ENCODE assay signal across 11 cellular contexts in genomic region chr18:24187689-24188088, GRCh38. TPM values are rescaled to one million over a fixed set of nuclear protein-coding genes. Genes with fewer than 3 reads are reported as not detected.
"Had no signal": no experiment of that assay in that cellular context is flagged by ENCODE, and none has a peak within 500 bp of the region (broad histone marks: within the 10 kb centered on the region; RNA-seq: fewer than 3 reads in every experiment).

No MANE protein-coding gene starts in this region.

- H3K27me3 ChIP-seq: colonic mucosa, sigmoid colon, thyroid gland had no signal

- H3K36me3 ChIP-seq: colonic mucosa, thyroid gland, WERI-Rb-1 had no signal

- DNase-seq: activated CD4-positive, alpha-beta T cell treated with anti-CD3 and anti-CD28 coated beads for 1 hour; activated CD4-positive, alpha-beta T cell treated with anti-CD3 and anti-CD28 coated beads, Interleukin-2, amount 50 U/mL, for 48 hours; activated CD8-positive, alpha-beta memory T cell treated with anti-CD3 and anti-CD28 coated beads, Interleukin-2, amount 10 ng/mL, durations not matched to agents 7 days and 5 days; activated naive CD4-positive, alpha-beta T cell treated with Interleukin-2 at 50 U/mL for 16 hours; colonic mucosa; sigmoid colon; stimulated activated CD4-positive, alpha-beta T cell treated with anti-CD3 and anti-CD28 coated beads, Interleukin-4, amount 100 ng/mL, for 24 hours; SW 1271; thyroid gland; WERI-Rb-1 had no signal

- H3K4me3 ChIP-seq: colonic mucosa, sigmoid colon, thyroid gland had no signal

- H3K27ac ChIP-seq: colonic mucosa, sigmoid colon, thyroid gland, WERI-Rb-1 had no signal

- H3K4me1 ChIP-seq: colonic mucosa, thyroid gland had no signal

RNA-seq across cellular contexts. Expression of gene CABYR, which starts 48.8 kb away (rescaled TPM):
- total RNA-seq: left lobe of liver had no signal
